Comparison of ENCODE assay signal across 8 cellular contexts in the genomic region with DNA sequence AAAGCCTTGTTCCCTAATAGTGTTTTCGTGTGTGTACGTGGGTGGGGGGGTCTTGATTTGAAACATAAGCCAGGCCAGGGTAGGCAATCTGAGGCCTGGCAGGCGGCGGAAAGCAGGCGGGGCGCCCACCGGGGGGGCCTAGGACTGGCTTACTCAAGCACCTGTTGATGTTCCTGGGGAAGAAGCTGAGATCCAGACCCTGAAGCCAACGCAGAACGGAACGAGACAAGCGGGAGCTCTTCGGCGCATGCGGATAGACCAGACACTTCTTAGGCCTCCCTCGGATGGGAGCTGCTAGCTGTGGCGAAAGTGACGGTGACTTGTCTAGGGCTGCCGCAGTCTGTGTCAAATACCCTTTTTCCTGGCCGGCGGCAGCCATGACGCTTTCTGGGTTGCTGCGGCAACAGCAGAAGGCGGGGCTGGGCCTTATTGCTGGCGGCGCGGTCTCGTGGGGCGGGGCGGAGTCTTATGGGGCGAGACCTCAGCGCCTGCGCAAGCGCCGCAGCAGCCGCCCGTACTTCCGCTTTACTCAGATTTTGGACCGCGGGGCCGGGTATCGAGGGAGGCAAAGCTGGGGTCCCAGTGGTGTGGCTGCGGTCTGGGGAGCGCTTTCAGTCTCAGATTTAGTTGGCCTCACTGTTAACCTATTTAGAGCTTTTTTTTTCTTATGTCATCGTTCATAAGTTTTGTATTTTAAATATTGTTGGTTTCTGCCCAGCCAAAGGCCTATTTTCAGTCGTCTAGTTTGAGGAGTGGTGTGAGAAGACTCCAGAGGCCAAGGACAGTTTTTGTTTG. TPM values are rescaled to one million over a fixed set of nuclear protein-coding genes. Genes with fewer than 3 reads are reported as not detected.
A peak's percentile ranks its signal among the peaks of the same experiment; 100 is the strongest.
DNase-seq lines count a peak whose midpoint lies in the region; ATAC-seq and TF ChIP-seq lines count a peak whose summit lies in the region.

Gene SPATA4, minus strand, starts transcription at position 402 of the 795 bp plus-strand sequence. Its CDS starts 23 bp downstream, at position 379.

- TF ChIP-seq POLR2A in adrenal gland (IDR thresholded peaks at IDR 0.05) (peak in 1 of 2 donors; percentile 23), tibial nerve (IDR thresholded peaks at IDR 0.05) (peak; percentile 45 to 55)

- peak; percentile 65 to 81 for TF ChIP-seq EP300 in tibial nerve (IDR thresholded peaks at IDR 0.05)

- 0 to 1% (median 1%) methylated on average over 21 to 45 of the region's 45 CpGs for WGBS in adrenal gland, 4 donors
- WGBS in tibial nerve, 2 donors, result 0 to 1% methylated on average over 31 to 39 of the region's 45 CpGs

- TF ChIP-seq CTCF in GM12865 (IDR thresholded peaks at IDR 0.05; ENCODE audit: insufficient read depth, low read depth, low read length, missing control alignments), result no peak
- TF ChIP-seq CTCF in adrenal gland (IDR thresholded peaks at IDR 0.05), result no peak
- TF ChIP-seq CTCF in parathyroid adenoma (IDR thresholded peaks at IDR 0.05), result no peak
- no peak for TF ChIP-seq CTCF in tibial nerve (IDR thresholded peaks at IDR 0.05)

- H3K36me3 ChIP-seq in adrenal gland (replicated peaks in 1 of 2) (no peaks in the 10 kb centered on the region), parathyroid adenoma (ENCODE audit: control insufficient read depth, insufficient read depth, low read length) (no peaks in the 10 kb centered on the region), tibial nerve (no peaks in the 10 kb centered on the region)

- no peaks in the 10 kb centered on the region for H3K79me2 ChIP-seq in parathyroid adenoma

- H3K27me3 ChIP-seq in adrenal gland (no peaks in the 10 kb centered on the region), parathyroid adenoma (ENCODE audit: control insufficient read depth, insufficient read depth, low read length) (no peaks in the 10 kb centered on the region), tibial nerve (no peaks in the 10 kb centered on the region)

- DNase-seq in GM12865 (ENCODE audit: low read depth) (peak; percentile 97), NCI-H1436 treated with DMSO at 0.1 percent for 48 hours (lab: John Stamatoyannopoulos, UW) (peak; percentile 52), T follicular helper cell (ENCODE audit: low read depth) (peak; percentile 88), adrenal gland (peak; percentile 93 to 96 (median 95)), cardiac septum (ENCODE audit: low spot score) (peak; percentile 97), tibial nerve (ENCODE audit: low spot score in 2 of 2) (peak; percentile 88 to 90)

- H2AFZ ChIP-seq in parathyroid adenoma, result peak within 1 kb of the TSS; percentile 91

- H3K27ac ChIP-seq in adrenal gland (peak within 1 kb of the TSS in 2 of 5 donors; percentile 8 to 39), parathyroid adenoma (peak within 1 kb of the TSS; percentile 65), tibial nerve (peak within 1 kb of the TSS; percentile 30 to 86 (median 68))

- H3K9me3 ChIP-seq in adrenal gland (replicated peaks in 1 of 3) (no peaks in the 10 kb centered on the region), parathyroid adenoma (ENCODE audit: control insufficient read depth, low read length) (peaks cover 5% of the 10 kb centered on the region), tibial nerve (no peaks in the 10 kb centered on the region)

- intact Hi-C loops in adrenal gland (cut with DNase I), result loop anchor here in 1 of 2 donors (10.0 kb wide), 1 partner anchor 119 kb away; the partner anchor contains the start of gene SPCS3
- intact Hi-C loops in cardiac septum (cut with DNase I), result loop anchor here (2.0 to 5.0 kb wide), 2 partner anchors 37 to 125 kb away; no protein-coding TSS in a partner anchor

- H3K4me2 ChIP-seq in parathyroid adenoma (ENCODE audit: low read length), result peak within 1 kb of the TSS; percentile 76

- peaks cover 0 to 4% of the 10 kb centered on the region in 2 donors for H3K4me1 ChIP-seq in adrenal gland (replicated peaks in 1 of 2)
- no peaks in the 10 kb centered on the region for H3K4me1 ChIP-seq in parathyroid adenoma
- H3K4me1 ChIP-seq in tibial nerve, result peaks cover 0 to 11% (median 0%) of the 10 kb centered on the region in 4 donors

- H3K4me3 ChIP-seq in GM12865 (ENCODE audit: low read depth, low read length) (peak within 1 kb of the TSS; percentile 57), adrenal gland (peak within 1 kb of the TSS in 3 of 4 donors; percentile 12 to 87 (median 54)), parathyroid adenoma (ENCODE audit: low read depth, low read length) (peak within 1 kb of the TSS; percentile 74), tibial nerve (peak within 1 kb of the TSS; percentile 42 to 80 (median 62))

- no peak within 1 kb of the TSS for H3K9ac ChIP-seq in parathyroid adenoma

- peak; percentile 98 for ATAC-seq in HG02852 (IDR thresholded peaks at IDR 0.05; ENCODE audit: unreplicated experiment)

RNA-seq across cellular contexts. Expression of gene SPATA4, which starts in this region (rescaled TPM):
- total RNA-seq in adrenal gland, result under 1 TPM in 3 of 8 donors, not detected in 5; 0.57 to 0.83 (median 0.57) TPM
- polyA plus RNA-seq in adrenal gland, result under 1 TPM; 0.13 to 0.29 (median 0.24) TPM
- total RNA-seq in cardiac septum, result 0.22 TPM
- under 1 TPM in 2 of 4 donors, not detected in 2; 0.21 to 0.44 TPM for total RNA-seq in tibial nerve

Comparison
In these comparisons a context has a peak if more than half of its experiments do, and no peak if none do; other contexts are left out.
1. Peak in DNase-seq and H3K4me3 ChIP-seq in adrenal gland; RNA of the gene not detected or under 1 TPM.
2. Peak in DNase-seq in cardiac septum; RNA of the gene not detected or under 1 TPM.
3. Peak in DNase-seq, H3K4me3 ChIP-seq and H3K27ac ChIP-seq in tibial nerve; RNA of the gene not detected or under 1 TPM.